In the genomic region with DNA sequence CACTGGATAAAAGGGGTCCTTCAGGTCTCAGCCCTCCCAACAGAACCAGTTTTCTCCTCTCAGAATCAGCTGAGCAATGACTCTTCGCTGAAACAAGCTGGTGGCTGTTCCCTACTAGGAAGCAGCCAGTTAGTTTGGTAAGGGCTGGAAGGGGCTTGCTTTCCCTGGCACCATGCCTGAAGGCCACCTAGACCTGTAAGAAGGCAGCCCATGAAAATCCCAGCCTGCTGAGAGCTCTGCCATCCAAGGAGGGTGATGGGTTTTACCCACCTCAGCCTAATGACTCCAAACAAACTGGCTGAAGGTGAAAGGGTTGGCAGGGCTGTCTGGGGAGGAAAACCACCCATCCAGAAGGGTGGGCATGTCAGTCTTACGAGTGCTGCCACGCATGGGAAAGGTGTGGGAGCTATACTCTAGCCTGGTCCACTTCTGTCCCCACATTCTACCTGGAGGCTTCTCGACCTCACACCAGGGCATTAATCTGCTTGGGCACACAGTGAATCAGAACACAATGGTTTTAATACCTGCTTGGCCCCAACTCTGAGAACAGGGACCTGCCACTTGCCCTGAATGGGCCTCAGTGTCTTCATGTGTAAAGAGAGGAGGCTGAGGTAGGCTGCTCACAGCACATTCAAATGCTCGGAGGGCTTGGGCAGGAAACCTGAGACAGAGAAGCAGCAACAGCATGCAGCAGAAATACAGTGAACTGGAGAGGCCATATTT, we compare ENCODE assay signal across 9 cellular contexts. TPM values are rescaled to one million over a fixed set of nuclear protein-coding genes. Genes with fewer than 3 reads are reported as not detected.
DNase-seq lines count a peak whose midpoint lies in the region; ATAC-seq and TF ChIP-seq lines count a peak whose summit lies in the region.
"Had no signal": no experiment of that assay in that cellular context is flagged by ENCODE, and none has a peak within 500 bp of the region (broad histone marks: within the 10 kb centered on the region; RNA-seq: fewer than 3 reads in every experiment).

No MANE protein-coding gene starts in this region.

- no peaks in the 10 kb centered on the region for H3K27me3 ChIP-seq in CD4-positive, alpha-beta T cell (ENCODE audit: control insufficient read depth, insufficient read depth, low read length)
- H3K27me3 ChIP-seq in foreskin keratinocyte, result no peaks in the 10 kb centered on the region
- H3K27me3 ChIP-seq in MG63, result no peaks in the 10 kb centered on the region
- no peaks in the 10 kb centered on the region for H3K27me3 ChIP-seq in BE2C

- POLR2A ChIA-PET in CD4-positive, alpha-beta T cell (lab: Charles Lee), result interaction anchor here (1.2 kb wide), 1 partner anchor 18 kb away, joined by 3 read pairs; no protein-coding TSS in a partner anchor
- POLR2A ChIA-PET in T-cell (lab: Charles Lee), result no interaction called here

- H3K27ac ChIP-seq in CD4-positive, alpha-beta T cell (ENCODE audit: low read depth, low read length), result peak overlapping the region; percentile 15
- peak overlapping the region; percentile 84 for H3K27ac ChIP-seq in foreskin keratinocyte
- peak overlapping the region in 14 of 21 experiments; percentile 18 to 87 (median 79) for H3K27ac ChIP-seq in skin epidermis

- peaks cover 98% of the 10 kb centered on the region for H3K36me3 Mint-ChIP-seq in CD4-positive, alpha-beta T cell (ENCODE audit: low read depth)
- H3K36me3 Mint-ChIP-seq in T-cell, result peaks cover 65% of the 10 kb centered on the region

- H3K4me1 Mint-ChIP-seq in CD4-positive, alpha-beta T cell (ENCODE audit: low read depth), result peaks cover 56% of the 10 kb centered on the region
- H3K4me1 Mint-ChIP-seq in T-cell, result peaks cover 52 to 60% (median 57%) of the 10 kb centered on the region in 3 donors

- no peaks in the 10 kb centered on the region for H3K9me3 ChIP-seq in CD4-positive, alpha-beta T cell (ENCODE audit: control insufficient read depth, low read length)
- no peaks in the 10 kb centered on the region for H3K9me3 ChIP-seq in MG63
- H3K9me3 ChIP-seq in BE2C, result no peaks in the 10 kb centered on the region

- H3K4me1 ChIP-seq in foreskin keratinocyte (peaks cover 27% of the 10 kb centered on the region), BE2C (peaks cover 3% of the 10 kb centered on the region; the same call in 1 of the 2 replicates)

- H3K4me3 ChIP-seq in skin epidermis (no peak overlapping the region), MG63 (no peak overlapping the region), BE2C (ENCODE audit: low read depth, low read length) (no peak overlapping the region)

- H3K36me3 ChIP-seq in MG63 (peaks cover 30% of the 10 kb centered on the region), BE2C (peaks cover 3% of the 10 kb centered on the region; the same call in 1 of the 2 replicates)

- CTCF ChIA-PET in CD4-positive, alpha-beta T cell (lab: Charles Lee), result interaction anchor here (1.7 kb wide), 1 partner anchor 8 kb away, joined by 8 read pairs; no protein-coding TSS in a partner anchor
- CTCF ChIA-PET in T-cell (lab: Charles Lee), result no interaction called here

- H3K4me3 Mint-ChIP-seq in CD4-positive, alpha-beta T cell, result no peak overlapping the region
- H3K4me3 Mint-ChIP-seq in T-cell, result no peak overlapping the region

- intact Hi-C loops in CD4-positive, alpha-beta T cell (cut with DNase I, micrococcal nuclease), result no loop called here

- ATAC-seq in CD4-positive, alpha-beta T cell (ENCODE audit: poor library complexity), result no peak
- ATAC-seq in T-cell (replicated peaks in 1 of 4), result no peak
- ATAC-seq in foreskin keratinocyte, result no peak
- ATAC-seq in HG03135 (IDR thresholded peaks at IDR 0.05; ENCODE audit: unreplicated experiment), result no peak

- no peak for DNase-seq in CD4-positive, alpha-beta T cell
- no peak for DNase-seq in T-cell
- no peak for DNase-seq in foreskin keratinocyte
- no peak for DNase-seq in MG63
- DNase-seq in BE2C, result no peak
- no peak for DNase-seq in effector CD4-positive, alpha-beta T cell
- DNase-seq: T-helper 9 cell had no signal

- TF ChIP-seq CTCF in CD4-positive, alpha-beta T cell (IDR thresholded peaks at IDR 0.05), result no peak
- TF ChIP-seq CTCF in foreskin keratinocyte (conservative IDR thresholded peaks at IDR 0.05) (no peak), BE2C (IDR thresholded peaks at IDR 0.05; ENCODE audit: low read depth, low read length) (no peak)

- H3K27me3 Mint-ChIP-seq in CD4-positive, alpha-beta T cell, result no peaks in the 10 kb centered on the region
- no peaks in the 10 kb centered on the region for H3K27me3 Mint-ChIP-seq in T-cell

- peak overlapping the region; percentile 82 for H3K27ac Mint-ChIP-seq in CD4-positive, alpha-beta T cell
- H3K27ac Mint-ChIP-seq in T-cell, result peak overlapping the region; percentile 36 to 71

- no peaks in the 10 kb centered on the region for H3K9me3 Mint-ChIP-seq in CD4-positive, alpha-beta T cell
- H3K9me3 Mint-ChIP-seq in T-cell, result no peaks in the 10 kb centered on the region

RNA-seq across cellular contexts. Expression of gene CD46, which starts 53.1 kb away (rescaled TPM):
- total RNA-seq in CD4-positive, alpha-beta T cell, result 100 to 1,000 TPM; 111 to 115 TPM
- 100 to 1,000 TPM; 123 to 152 (median 145) TPM for total RNA-seq in T-cell
- 106 and 116 TPM in 2 replicates for total RNA-seq in foreskin keratinocyte
- 36.9 and 41.2 TPM in 2 replicates for polyA plus RNA-seq in foreskin keratinocyte
- 86.4 and 123 TPM in 2 replicates for total RNA-seq in MG63 (2014; rRNA removed; shearing (Covaris generic); ENCODE audit: low replicate concordance)
- 62.2 TPM for polyA plus RNA-seq in BE2C (2012; ENCODE audit: insufficient read depth, insufficient read length, low read depth)

Comparison
In these comparisons a context has a peak if more than half of its experiments do, and no peak if none do; other contexts are left out.
1. H3K27ac ChIP-seq: peak in every context shown above with its lines; median percentile 84 in foreskin keratinocyte; 79 in skin epidermis; 15 in CD4-positive, alpha-beta T cell.